ENCODE assay signal across 1 cellular context in the genomic region with DNA sequence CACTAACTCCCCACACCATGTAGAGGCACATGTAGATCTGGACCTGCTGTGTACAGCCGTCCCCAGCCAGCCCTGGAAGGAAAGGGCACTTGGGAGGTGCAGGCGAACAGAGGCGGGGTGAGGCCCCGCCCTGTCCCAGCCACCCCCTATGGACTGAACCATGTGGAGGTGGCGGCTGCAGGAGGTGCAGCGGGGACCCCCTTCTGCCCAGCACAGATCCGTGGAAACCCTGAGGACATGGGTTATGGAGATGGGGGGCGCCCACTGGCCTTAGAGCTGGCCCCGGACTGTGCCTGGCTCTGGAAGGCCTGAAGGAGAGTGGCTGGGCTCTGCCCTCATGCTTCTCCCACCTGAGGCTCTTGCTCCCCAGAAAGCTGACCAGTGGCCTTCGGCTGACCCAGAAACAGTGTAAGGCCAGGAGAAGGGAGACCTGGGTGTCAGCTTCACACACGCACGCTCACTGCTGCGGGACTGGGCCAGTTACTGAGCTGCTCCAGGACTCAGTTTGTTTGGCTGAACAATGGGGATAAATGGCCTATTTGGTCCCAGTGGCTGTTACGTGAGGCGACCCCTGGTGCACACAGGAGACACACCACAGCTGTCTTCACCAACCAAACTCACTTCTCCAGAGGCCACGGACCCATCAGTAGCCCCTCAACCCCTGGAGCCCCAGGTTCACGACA.
TF ChIP-seq lines count a peak whose summit lies in the region.

No MANE protein-coding gene starts in this region.

TF ChIP-seq in HepG2, 621 proteins besides CTCF, POLR2A, EP300 and RAD21:
- TF ChIP-seq EZH2 (conservative IDR thresholded peaks at IDR 0.05; ENCODE audit: low read depth, low read length): no peak
- no peak for TF ChIP-seq ZNF563 (CRISPR knock-in tag; IDR thresholded peaks at IDR 0.05)
- TF ChIP-seq ZNF629 (CRISPR knock-in tag; conservative IDR thresholded peaks at IDR 0.05): peak; percentile 93
- TF ChIP-seq ZNF589 (CRISPR knock-in tag; conservative IDR thresholded peaks at IDR 0.05): 0 out of 2 replicates have a peak, but pooled peaks have one; percentile 23
- TF ChIP-seq, protein P1, sequence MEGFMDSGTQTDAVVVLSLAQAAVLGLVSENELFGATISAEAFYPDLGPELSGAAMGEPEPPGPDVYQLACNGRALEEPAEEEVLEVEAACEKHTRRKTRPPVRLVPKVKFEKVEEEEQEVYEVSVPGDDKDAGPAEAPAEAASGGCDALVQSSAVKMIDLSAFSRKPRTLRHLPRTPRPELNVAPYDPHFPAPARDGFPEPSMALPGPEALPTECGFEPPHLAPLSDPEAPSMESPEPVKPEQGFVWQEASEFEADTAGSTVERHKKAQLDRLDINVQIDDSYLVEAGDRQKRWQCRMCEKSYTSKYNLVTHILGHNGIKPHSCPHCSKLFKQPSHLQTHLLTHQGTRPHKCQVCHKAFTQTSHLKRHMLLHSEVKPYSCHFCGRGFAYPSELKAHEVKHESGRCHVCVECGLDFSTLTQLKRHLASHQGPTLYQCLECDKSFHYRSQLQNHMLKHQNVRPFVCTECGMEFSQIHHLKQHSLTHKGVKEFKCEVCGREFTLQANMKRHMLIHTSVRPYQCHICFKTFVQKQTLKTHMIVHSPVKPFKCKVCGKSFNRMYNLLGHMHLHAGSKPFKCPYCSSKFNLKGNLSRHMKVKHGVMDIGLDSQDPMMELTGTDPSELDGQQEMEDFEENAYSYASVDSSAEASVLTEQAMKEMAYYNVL (CRISPR knock-in tag; IDR thresholded peaks at IDR 0.05; ENCODE audit: borderline replicate concordance): no peak
- 0 out of 2 replicates have a peak, but pooled peaks have one; percentile 18 for TF ChIP-seq MYC (CRISPR knock-in tag; IDR thresholded peaks at IDR 0.05; ENCODE audit: borderline replicate concordance)
- TF ChIP-seq, protein P2, sequence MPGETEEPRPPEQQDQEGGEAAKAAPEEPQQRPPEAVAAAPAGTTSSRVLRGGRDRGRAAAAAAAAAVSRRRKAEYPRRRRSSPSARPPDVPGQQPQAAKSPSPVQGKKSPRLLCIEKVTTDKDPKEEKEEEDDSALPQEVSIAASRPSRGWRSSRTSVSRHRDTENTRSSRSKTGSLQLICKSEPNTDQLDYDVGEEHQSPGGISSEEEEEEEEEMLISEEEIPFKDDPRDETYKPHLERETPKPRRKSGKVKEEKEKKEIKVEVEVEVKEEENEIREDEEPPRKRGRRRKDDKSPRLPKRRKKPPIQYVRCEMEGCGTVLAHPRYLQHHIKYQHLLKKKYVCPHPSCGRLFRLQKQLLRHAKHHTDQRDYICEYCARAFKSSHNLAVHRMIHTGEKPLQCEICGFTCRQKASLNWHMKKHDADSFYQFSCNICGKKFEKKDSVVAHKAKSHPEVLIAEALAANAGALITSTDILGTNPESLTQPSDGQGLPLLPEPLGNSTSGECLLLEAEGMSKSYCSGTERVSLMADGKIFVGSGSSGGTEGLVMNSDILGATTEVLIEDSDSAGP (CRISPR knock-in tag; IDR thresholded peaks at IDR 0.05; ENCODE audit: borderline replicate concordance): peak; percentile 42; the same call in 1 of the 2 replicates
- no peak for TF ChIP-seq NR2F2 (IDR thresholded peaks at IDR 0.05; ENCODE audit: borderline replicate concordance, low read depth)
- no peak for TF ChIP-seq ZNF761 (CRISPR knock-in tag; conservative IDR thresholded peaks at IDR 0.05)
- TF ChIP-seq ZNF709 (CRISPR knock-in tag; IDR thresholded peaks at IDR 0.05): no peak
- no peak for TF ChIP-seq ZNF143 (CRISPR knock-in tag; IDR thresholded peaks at IDR 0.05)
- TF ChIP-seq, protein P3, sequence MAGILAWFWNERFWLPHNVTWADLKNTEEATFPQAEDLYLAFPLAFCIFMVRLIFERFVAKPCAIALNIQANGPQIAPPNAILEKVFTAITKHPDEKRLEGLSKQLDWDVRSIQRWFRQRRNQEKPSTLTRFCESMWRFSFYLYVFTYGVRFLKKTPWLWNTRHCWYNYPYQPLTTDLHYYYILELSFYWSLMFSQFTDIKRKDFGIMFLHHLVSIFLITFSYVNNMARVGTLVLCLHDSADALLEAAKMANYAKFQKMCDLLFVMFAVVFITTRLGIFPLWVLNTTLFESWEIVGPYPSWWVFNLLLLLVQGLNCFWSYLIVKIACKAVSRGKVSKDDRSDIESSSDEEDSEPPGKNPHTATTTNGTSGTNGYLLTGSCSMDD (CRISPR knock-in tag; IDR thresholded peaks at IDR 0.05): no peak
- TF ChIP-seq KLF16 (CRISPR knock-in tag; IDR thresholded peaks at IDR 0.05): no peak
- TF ChIP-seq, protein P4, sequence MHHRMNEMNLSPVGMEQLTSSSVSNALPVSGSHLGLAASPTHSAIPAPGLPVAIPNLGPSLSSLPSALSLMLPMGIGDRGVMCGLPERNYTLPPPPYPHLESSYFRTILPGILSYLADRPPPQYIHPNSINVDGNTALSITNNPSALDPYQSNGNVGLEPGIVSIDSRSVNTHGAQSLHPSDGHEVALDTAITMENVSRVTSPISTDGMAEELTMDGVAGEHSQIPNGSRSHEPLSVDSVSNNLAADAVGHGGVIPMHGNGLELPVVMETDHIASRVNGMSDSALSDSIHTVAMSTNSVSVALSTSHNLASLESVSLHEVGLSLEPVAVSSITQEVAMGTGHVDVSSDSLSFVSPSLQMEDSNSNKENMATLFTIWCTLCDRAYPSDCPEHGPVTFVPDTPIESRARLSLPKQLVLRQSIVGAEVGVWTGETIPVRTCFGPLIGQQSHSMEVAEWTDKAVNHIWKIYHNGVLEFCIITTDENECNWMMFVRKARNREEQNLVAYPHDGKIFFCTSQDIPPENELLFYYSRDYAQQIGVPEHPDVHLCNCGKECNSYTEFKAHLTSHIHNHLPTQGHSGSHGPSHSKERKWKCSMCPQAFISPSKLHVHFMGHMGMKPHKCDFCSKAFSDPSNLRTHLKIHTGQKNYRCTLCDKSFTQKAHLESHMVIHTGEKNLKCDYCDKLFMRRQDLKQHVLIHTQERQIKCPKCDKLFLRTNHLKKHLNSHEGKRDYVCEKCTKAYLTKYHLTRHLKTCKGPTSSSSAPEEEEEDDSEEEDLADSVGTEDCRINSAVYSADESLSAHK (CRISPR knock-in tag; IDR thresholded peaks at IDR 0.05; ENCODE audit: borderline replicate concordance): no peak
- TF ChIP-seq, protein P5, sequence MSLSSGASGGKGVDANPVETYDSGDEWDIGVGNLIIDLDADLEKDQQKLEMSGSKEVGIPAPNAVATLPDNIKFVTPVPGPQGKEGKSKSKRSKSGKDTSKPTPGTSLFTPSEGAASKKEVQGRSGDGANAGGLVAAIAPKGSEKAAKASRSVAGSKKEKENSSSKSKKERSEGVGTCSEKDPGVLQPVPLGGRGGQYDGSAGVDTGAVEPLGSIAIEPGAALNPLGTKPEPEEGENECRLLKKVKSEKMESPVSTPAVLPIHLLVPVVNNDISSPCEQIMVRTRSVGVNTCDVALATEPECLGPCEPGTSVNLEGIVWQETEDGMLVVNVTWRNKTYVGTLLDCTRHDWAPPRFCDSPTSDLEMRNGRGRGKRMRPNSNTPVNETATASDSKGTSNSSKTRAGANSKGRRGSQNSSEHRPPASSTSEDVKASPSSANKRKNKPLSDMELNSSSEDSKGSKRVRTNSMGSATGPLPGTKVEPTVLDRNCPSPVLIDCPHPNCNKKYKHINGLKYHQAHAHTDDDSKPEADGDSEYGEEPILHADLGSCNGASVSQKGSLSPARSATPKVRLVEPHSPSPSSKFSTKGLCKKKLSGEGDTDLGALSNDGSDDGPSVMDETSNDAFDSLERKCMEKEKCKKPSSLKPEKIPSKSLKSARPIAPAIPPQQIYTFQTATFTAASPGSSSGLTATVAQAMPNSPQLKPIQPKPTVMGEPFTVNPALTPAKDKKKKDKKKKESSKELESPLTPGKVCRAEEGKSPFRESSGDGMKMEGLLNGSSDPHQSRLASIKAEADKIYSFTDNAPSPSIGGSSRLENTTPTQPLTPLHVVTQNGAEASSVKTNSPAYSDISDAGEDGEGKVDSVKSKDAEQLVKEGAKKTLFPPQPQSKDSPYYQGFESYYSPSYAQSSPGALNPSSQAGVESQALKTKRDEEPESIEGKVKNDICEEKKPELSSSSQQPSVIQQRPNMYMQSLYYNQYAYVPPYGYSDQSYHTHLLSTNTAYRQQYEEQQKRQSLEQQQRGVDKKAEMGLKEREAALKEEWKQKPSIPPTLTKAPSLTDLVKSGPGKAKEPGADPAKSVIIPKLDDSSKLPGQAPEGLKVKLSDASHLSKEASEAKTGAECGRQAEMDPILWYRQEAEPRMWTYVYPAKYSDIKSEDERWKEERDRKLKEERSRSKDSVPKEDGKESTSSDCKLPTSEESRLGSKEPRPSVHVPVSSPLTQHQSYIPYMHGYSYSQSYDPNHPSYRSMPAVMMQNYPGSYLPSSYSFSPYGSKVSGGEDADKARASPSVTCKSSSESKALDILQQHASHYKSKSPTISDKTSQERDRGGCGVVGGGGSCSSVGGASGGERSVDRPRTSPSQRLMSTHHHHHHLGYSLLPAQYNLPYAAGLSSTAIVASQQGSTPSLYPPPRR (CRISPR knock-in tag; IDR thresholded peaks at IDR 0.05; ENCODE audit: borderline replicate concordance): no peak
- TF ChIP-seq NONO (IDR thresholded peaks at IDR 0.05): no peak
- 0 out of 2 replicates have a peak, but pooled peaks have one; percentile 37 for TF ChIP-seq NONO (CRISPR knock-in tag; conservative IDR thresholded peaks at IDR 0.05)
- TF ChIP-seq, protein P6, sequence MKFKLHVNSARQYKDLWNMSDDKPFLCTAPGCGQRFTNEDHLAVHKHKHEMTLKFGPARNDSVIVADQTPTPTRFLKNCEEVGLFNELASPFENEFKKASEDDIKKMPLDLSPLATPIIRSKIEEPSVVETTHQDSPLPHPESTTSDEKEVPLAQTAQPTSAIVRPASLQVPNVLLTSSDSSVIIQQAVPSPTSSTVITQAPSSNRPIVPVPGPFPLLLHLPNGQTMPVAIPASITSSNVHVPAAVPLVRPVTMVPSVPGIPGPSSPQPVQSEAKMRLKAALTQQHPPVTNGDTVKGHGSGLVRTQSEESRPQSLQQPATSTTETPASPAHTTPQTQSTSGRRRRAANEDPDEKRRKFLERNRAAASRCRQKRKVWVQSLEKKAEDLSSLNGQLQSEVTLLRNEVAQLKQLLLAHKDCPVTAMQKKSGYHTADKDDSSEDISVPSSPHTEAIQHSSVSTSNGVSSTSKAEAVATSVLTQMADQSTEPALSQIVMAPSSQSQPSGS (CRISPR knock-in tag; IDR thresholded peaks at IDR 0.05): no peak
- TF ChIP-seq ZNF547 (CRISPR knock-in tag; IDR thresholded peaks at IDR 0.05): no peak
- TF ChIP-seq GFI1 (CRISPR knock-in tag; IDR thresholded peaks at IDR 0.05; ENCODE audit: borderline replicate concordance): no peak
- TF ChIP-seq ZMYM3 (CRISPR knock-in tag; IDR thresholded peaks at IDR 0.05): 0 out of 2 replicates have a peak, but pooled peaks have one; percentile 36
- 0 out of 2 replicates have a peak, but pooled peaks have one; percentile 33 for TF ChIP-seq ZC3H13 (CRISPR knock-in tag; IDR thresholded peaks at IDR 0.05)
- 0 out of 2 replicates have a peak, but pooled peaks have one; percentile 7 for TF ChIP-seq ZBTB38 (CRISPR knock-in tag; IDR thresholded peaks at IDR 0.05)
- no peak for TF ChIP-seq KLF13 (CRISPR knock-in tag; IDR thresholded peaks at IDR 0.05)
- TF ChIP-seq SRSF1 (optimal IDR thresholded peaks at IDR 0.05; ENCODE audit: low read depth, low read length): peak; percentile 44
- peak; percentile 52 for TF ChIP-seq AGO2 (optimal IDR thresholded peaks at IDR 0.05; ENCODE audit: low read depth, low read length)
- no peak for TF ChIP-seq IKZF1 (IDR thresholded peaks at IDR 0.05)
- peak; percentile 76; the same call in 1 of the 2 replicates for TF ChIP-seq HOXA9 (CRISPR knock-in tag; IDR thresholded peaks at IDR 0.05; ENCODE audit: borderline replicate concordance)
- 0 out of 2 replicates have a peak, but pooled peaks have one; percentile 64 for TF ChIP-seq REL (CRISPR knock-in tag; conservative IDR thresholded peaks at IDR 0.05)
- no peak for TF ChIP-seq RFXAP (CRISPR knock-in tag; IDR thresholded peaks at IDR 0.05; ENCODE audit: borderline replicate concordance)
- TF ChIP-seq, protein P7, sequence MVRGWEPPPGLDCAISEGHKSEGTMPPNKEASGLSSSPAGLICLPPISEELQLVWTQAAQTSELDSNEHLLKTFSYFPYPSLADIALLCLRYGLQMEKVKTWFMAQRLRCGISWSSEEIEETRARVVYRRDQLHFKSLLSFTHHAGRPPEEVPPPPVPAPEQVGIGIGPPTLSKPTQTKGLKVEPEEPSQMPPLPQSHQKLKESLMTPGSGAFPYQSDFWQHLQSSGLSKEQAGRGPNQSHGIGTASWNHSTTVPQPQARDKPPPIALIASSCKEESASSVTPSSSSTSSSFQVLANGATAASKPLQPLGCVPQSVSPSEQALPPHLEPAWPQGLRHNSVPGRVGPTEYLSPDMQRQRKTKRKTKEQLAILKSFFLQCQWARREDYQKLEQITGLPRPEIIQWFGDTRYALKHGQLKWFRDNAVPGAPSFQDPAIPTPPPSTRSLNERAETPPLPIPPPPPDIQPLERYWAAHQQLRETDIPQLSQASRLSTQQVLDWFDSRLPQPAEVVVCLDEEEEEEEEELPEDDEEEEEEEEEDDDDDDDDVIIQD (CRISPR knock-in tag; IDR thresholded peaks at IDR 0.05; ENCODE audit: low read depth): no peak
